Comparison of ENCODE assay signal across 8 cellular contexts in genomic region chr19:2041686-2042484, GRCh38. TPM values are rescaled to one million over a fixed set of nuclear protein-coding genes. Genes with fewer than 3 reads are reported as not detected.
A peak's percentile ranks its signal among the peaks of the same experiment; 100 is the strongest.
DNase-seq lines count a peak whose midpoint lies in the region; ATAC-seq and TF ChIP-seq lines count a peak whose summit lies in the region.

No MANE protein-coding gene starts in this region.

- no TSS peak for BruUV-seq in PC-9 (replicated peaks; lab: Mats Ljungman, UMichigan)

- DNase-seq in NCI-H2227 treated with DMSO at 0.1 percent for 48 hours (lab: John Stamatoyannopoulos, UW) (peak; percentile 87), chondrocyte (ENCODE audit: low spot score) (peak; percentile 89), kidney epithelial cell (ENCODE audit: low read depth) (peak; percentile 74), PC-9 (no peak)
- peak; percentile 100 for DNase-seq in activated CD4-positive, alpha-beta T cell treated with anti-CD3 and anti-CD28 coated beads for 36 hours
- DNase-seq in stimulated activated CD4-positive, alpha-beta T cell treated with anti-CD3 and anti-CD28 coated beads, Interleukin-15, amount 100 ng/mL, for 48 hours (ENCODE audit: low read depth in 2 of 2) = peak; percentile 98 to 99

- no peak for TF ChIP-seq CTCF in chondrocyte (IDR thresholded peaks at IDR 0.05)
- TF ChIP-seq CTCF in kidney epithelial cell (IDR thresholded peaks at IDR 0.05; ENCODE audit: insufficient read depth, low read length, poor library complexity, severe bottlenecking) = no peak
- TF ChIP-seq CTCF in PC-9 (conservative IDR thresholded peaks at IDR 0.05) = no peak

- intact Hi-C loops in activated CD4-positive, alpha-beta T cell treated with anti-CD3 and anti-CD28 coated beads for 36 hours (cut with DNase I, micrococcal nuclease) = loop anchor here (1.0 to 2.0 kb wide), 11 partner anchors 8 to 227 kb away; partner anchors contain the start of genes ADAT3 (in 1 of the 2), AP3D1 (in 1 of the 2), DOT1L (in 1 of the 2) and IZUMO4 (in 1 of the 2)
- intact Hi-C loops in PC-9 (cut with micrococcal nuclease; ENCODE audit: unreplicated experiment) = no loop called here

- H3K27ac ChIP-seq in PC-9 = no peak overlapping the region

- H3K36me3 Mint-ChIP-seq in activated CD4-positive, alpha-beta T cell treated with anti-CD3 and anti-CD28 coated beads for 36 hours (ENCODE audit: low read depth) = peaks cover 21% of the 10 kb centered on the region
- H3K36me3 Mint-ChIP-seq in chondrocyte (ENCODE audit: low read depth) = peaks cover 10% of the 10 kb centered on the region

- no peaks in the 10 kb centered on the region for H3K9me3 Mint-ChIP-seq in activated CD4-positive, alpha-beta T cell treated with anti-CD3 and anti-CD28 coated beads for 36 hours (ENCODE audit: low read depth)
- no peaks in the 10 kb centered on the region for H3K9me3 Mint-ChIP-seq in chondrocyte (ENCODE audit: low read depth)

- peaks cover 8% of the 10 kb centered on the region for H3K79me2 ChIP-seq in PC-9 (ENCODE audit: low read depth)

- H3K27me3 Mint-ChIP-seq in activated CD4-positive, alpha-beta T cell treated with anti-CD3 and anti-CD28 coated beads for 36 hours = no peaks in the 10 kb centered on the region
- no peaks in the 10 kb centered on the region for H3K27me3 Mint-ChIP-seq in chondrocyte (ENCODE audit: low read depth)

- no peak overlapping the region for H3K4me2 ChIP-seq in PC-9

- ATAC-seq in GM18867 (IDR thresholded peaks at IDR 0.05; ENCODE audit: unreplicated experiment) (peak; percentile 69), HG03097 (IDR thresholded peaks at IDR 0.05; ENCODE audit: low FRiP score, unreplicated experiment) (peak; percentile 55)
- ATAC-seq in activated CD4-positive, alpha-beta T cell treated with anti-CD3 and anti-CD28 coated beads for 36 hours = peak; percentile 88

- H3K4me3 Mint-ChIP-seq in activated CD4-positive, alpha-beta T cell treated with anti-CD3 and anti-CD28 coated beads for 36 hours = peak overlapping the region; percentile 73
- no peak overlapping the region for H3K4me3 Mint-ChIP-seq in chondrocyte (ENCODE audit: unreplicated experiment)

- no peaks in the 10 kb centered on the region for H3K9me3 ChIP-seq in PC-9 (ENCODE audit: insufficient read depth, low read depth)

- peaks cover 4% of the 10 kb centered on the region; the same call in 1 of the 2 replicates for H3F3A ChIP-seq in PC-9 (ENCODE audit: insufficient read depth, low read depth)

- H3K36me3 ChIP-seq in kidney epithelial cell (ENCODE audit: control insufficient read depth, insufficient read depth, low read length) (peaks cover 2% of the 10 kb centered on the region), PC-9 (ENCODE audit: low read depth) (no peaks in the 10 kb centered on the region)

- H3K27ac Mint-ChIP-seq in activated CD4-positive, alpha-beta T cell treated with anti-CD3 and anti-CD28 coated beads for 36 hours = peak overlapping the region; percentile 88
- no peak overlapping the region for H3K27ac Mint-ChIP-seq in chondrocyte (ENCODE audit: unreplicated experiment)

- peak overlapping the region; percentile 30 for H3K4me3 ChIP-seq in kidney epithelial cell (ENCODE audit: low read depth, low read length)
- no peak overlapping the region for H3K4me3 ChIP-seq in PC-9

- H3K27me3 ChIP-seq in kidney epithelial cell (ENCODE audit: control insufficient read depth, insufficient read depth, low read length) (no peaks in the 10 kb centered on the region), PC-9 (ENCODE audit: insufficient read depth, low read depth) (no peaks in the 10 kb centered on the region)

- peaks cover 25% of the 10 kb centered on the region for H4K20me1 ChIP-seq in PC-9 (ENCODE audit: insufficient read depth)

- peaks cover 17% of the 10 kb centered on the region for H3K4me1 Mint-ChIP-seq in activated CD4-positive, alpha-beta T cell treated with anti-CD3 and anti-CD28 coated beads for 36 hours
- H3K4me1 Mint-ChIP-seq in chondrocyte (ENCODE audit: low read depth) = peaks cover 5% of the 10 kb centered on the region

- no peaks in the 10 kb centered on the region for H3K9me2 ChIP-seq in PC-9 (ENCODE audit: insufficient read depth)

- CTCF ChIA-PET in activated CD4-positive, alpha-beta T cell treated with anti-CD3 and anti-CD28 coated beads for 36 hours (lab: Charles Lee) = interaction anchor here (0.5 to 1.3 kb wide), 5 partner anchors 10 to 271 kb away, joined by 3 to 5 read pairs (median 3); no protein-coding TSS in a partner anchor
- CTCF ChIA-PET in PC-9 (lab: Charles Lee) = no interaction called here

- no peak overlapping the region for H2AFZ ChIP-seq in PC-9

- POLR2A ChIA-PET in activated CD4-positive, alpha-beta T cell treated with anti-CD3 and anti-CD28 coated beads for 36 hours (lab: Charles Lee) = interaction anchor here (0.6 to 2.9 kb wide), 10 partner anchors 8 to 434 kb away, joined by 3 to 20 read pairs (median 4); partner anchors contain the start of gene GADD45B
- POLR2A ChIA-PET in PC-9 (lab: Charles Lee; ENCODE audit: unreplicated experiment) = no interaction called here

- H3K4me1 ChIP-seq in PC-9 (replicated peaks; ENCODE audit: insufficient read depth) = no peaks in the 10 kb centered on the region

RNA-seq across cellular contexts. Expression of gene MKNK2, which starts 9.2 kb away (rescaled TPM):
- total RNA-seq in activated CD4-positive, alpha-beta T cell treated with anti-CD3 and anti-CD28 coated beads for 36 hours = 100 to 1,000 TPM; 139 to 155 TPM
- total RNA-seq in chondrocyte = 32.8 to 127 TPM (median 125 TPM) in 3 replicates
- total RNA-seq in kidney epithelial cell = 253 and 315 TPM in 2 replicates
- 132 and 166 TPM in 2 replicates for total RNA-seq in PC-9 (2021)

RNA-seq across cellular contexts. Expression of gene BTBD2, which starts 26.4 kb away (rescaled TPM):
- total RNA-seq in activated CD4-positive, alpha-beta T cell treated with anti-CD3 and anti-CD28 coated beads for 36 hours = 10 to 100 TPM; 46.7 to 61.8 TPM
- total RNA-seq in chondrocyte (61.0 to 66.2 TPM (median 65.9 TPM) in 3 replicates), kidney epithelial cell (51.3 and 66.1 TPM in 2 replicates), PC-9 (2021) (79.2 and 81.0 TPM in 2 replicates)

RNA-seq across cellular contexts. Expression of gene MOB3A, which starts 54.2 kb away (rescaled TPM):
- total RNA-seq in activated CD4-positive, alpha-beta T cell treated with anti-CD3 and anti-CD28 coated beads for 36 hours = 100 to 1,000 TPM; 148 to 156 TPM
- total RNA-seq in chondrocyte = 34.6 to 48.0 TPM (median 45.5 TPM) in 3 replicates
- 40.3 and 62.0 TPM in 2 replicates for total RNA-seq in kidney epithelial cell
- total RNA-seq in PC-9 (2021) = 22.8 and 28.9 TPM in 2 replicates

RNA-seq across cellular contexts. Expression of gene IZUMO4, which starts 54.8 kb away (rescaled TPM):
- total RNA-seq in activated CD4-positive, alpha-beta T cell treated with anti-CD3 and anti-CD28 coated beads for 36 hours = 10 to 100 TPM; 15.2 to 16.6 TPM
- total RNA-seq in chondrocyte (2.4 to 3.9 TPM (median 3.2 TPM) in 3 replicates), kidney epithelial cell (1.6 and 3.8 TPM in 2 replicates), PC-9 (2021) (1.5 and 2.4 TPM in 2 replicates)

Comparison
In these comparisons a context has a peak if more than half of its experiments do, and no peak if none do; other contexts are left out.
1. DNase-seq: peak in NCI-H2227 treated with DMSO at 0.1 percent for 48 hours (single experiment), activated CD4-positive, alpha-beta T cell treated with anti-CD3 and anti-CD28 coated beads for 36 hours (single experiment), chondrocyte (single experiment), kidney epithelial cell (single experiment) and stimulated activated CD4-positive, alpha-beta T cell treated with anti-CD3 and anti-CD28 coated beads, Interleukin-15, amount 100 ng/mL, for 48 hours (2 of 2); none in PC-9 (0 of 2).
2. Peak in every context shown above with its lines, with median percentiles within 50 percentile points of each other: ATAC-seq.